Comparison of ENCODE assay signal across 8 cellular contexts in genomic region chr12:49322367-49322707, GRCh38. TPM values are rescaled to one million over a fixed set of nuclear protein-coding genes. Genes with fewer than 3 reads are reported as not detected.
DNase-seq lines count a peak whose midpoint lies in the region; TF ChIP-seq lines count a peak whose summit lies in the region.

No MANE protein-coding gene starts in this region.

- H3K4me1 ChIP-seq in Peyer's patch (peaks cover 0 to 15% (median 2%) of the 10 kb centered on the region in 4 donors), esophagus muscularis mucosa (peaks cover 12 to 19% (median 14%) of the 10 kb centered on the region in 4 donors), parathyroid adenoma (no peaks in the 10 kb centered on the region)

- no peak for DNase-seq in Peyer's patch
- no peak for DNase-seq in esophagus muscularis mucosa (ENCODE audit: extremely low spot score)
- DNase-seq in mucosa of gallbladder (ENCODE audit: low spot score), result no peak
- DNase-seq in dermis blood vessel endothelial cell, result no peak
- no peak for DNase-seq in SW 1271 (lab: John Stamatoyannopoulos, UW)
- no peak for DNase-seq in UCSD-AML1 (lab: John Stamatoyannopoulos, UW; ENCODE audit: unreplicated experiment)

- peak overlapping the region; percentile 68 for H3K4me2 ChIP-seq in parathyroid adenoma (ENCODE audit: low read length)

- no peak for TF ChIP-seq POLR2A in Peyer's patch (IDR thresholded peaks at IDR 0.05)
- no peak for TF ChIP-seq POLR2A in esophagus muscularis mucosa (IDR thresholded peaks at IDR 0.05; ENCODE audit: low read depth)

- WGBS in esophagus muscularis mucosa, result 39% methylated on average over 12 of the region's 12 CpGs

- peak overlapping the region; percentile 75 for H3K4me3 ChIP-seq in GM08714 (ENCODE audit: low read length)
- peak overlapping the region; percentile 54 to 81 (median 68) for H3K4me3 ChIP-seq in Peyer's patch
- H3K4me3 ChIP-seq in esophagus muscularis mucosa, result peak overlapping the region; percentile 59 to 77 (median 68)
- H3K4me3 ChIP-seq in parathyroid adenoma (ENCODE audit: low read depth, low read length), result peak overlapping the region; percentile 74

- H3K27me3 ChIP-seq in Peyer's patch, result no peaks in the 10 kb centered on the region
- no peaks in the 10 kb centered on the region for H3K27me3 ChIP-seq in esophagus muscularis mucosa
- H3K27me3 ChIP-seq in parathyroid adenoma (ENCODE audit: control insufficient read depth, insufficient read depth, low read length), result no peaks in the 10 kb centered on the region

- H2AFZ ChIP-seq in parathyroid adenoma, result peak overlapping the region; percentile 99

- no peak overlapping the region for H3K9ac ChIP-seq in parathyroid adenoma

- no peaks in the 10 kb centered on the region for H3K9me3 ChIP-seq in Peyer's patch
- H3K9me3 ChIP-seq in esophagus muscularis mucosa, result no peaks in the 10 kb centered on the region
- no peaks in the 10 kb centered on the region for H3K9me3 ChIP-seq in parathyroid adenoma (ENCODE audit: control insufficient read depth, low read length)

- H3K27ac ChIP-seq in Peyer's patch (peak overlapping the region; percentile 60 to 69 (median 65)), esophagus muscularis mucosa (replicated peaks in 1 of 4) (peak overlapping the region; percentile 67 to 79 (median 73)), parathyroid adenoma (no peak overlapping the region)

- TF ChIP-seq CTCF in Peyer's patch (IDR thresholded peaks at IDR 0.05), result no peak
- no peak for TF ChIP-seq CTCF in esophagus muscularis mucosa (IDR thresholded peaks at IDR 0.05)
- TF ChIP-seq CTCF in parathyroid adenoma (IDR thresholded peaks at IDR 0.05), result no peak

- intact Hi-C loops in esophagus muscularis mucosa (cut with DNase I), result no loop called here

- H3K36me3 ChIP-seq in Peyer's patch (no peaks in the 10 kb centered on the region), esophagus muscularis mucosa (no peaks in the 10 kb centered on the region), parathyroid adenoma (ENCODE audit: control insufficient read depth, insufficient read depth, low read length) (no peaks in the 10 kb centered on the region)

- no peak for TF ChIP-seq EP300 in esophagus muscularis mucosa (IDR thresholded peaks at IDR 0.05)

- H3K79me2 ChIP-seq in parathyroid adenoma, result no peaks in the 10 kb centered on the region

RNA-seq across cellular contexts. Expression of gene TROAP, which starts 0.7 kb away (rescaled TPM):
- total RNA-seq in Peyer's patch, result 10 to 100 TPM in 2 of 4 donors, 1 to 10 TPM in 2; 8.0 to 28.1 (median 10.2) TPM
- under 1 TPM in 2 of 4 donors, not detected in 2; 0.26 to 0.80 TPM for total RNA-seq in esophagus muscularis mucosa
- 2.0 TPM for total RNA-seq in mucosa of gallbladder
- 4.3 and 14.6 TPM in 2 replicates for total RNA-seq in dermis blood vessel endothelial cell

RNA-seq across cellular contexts. Expression of gene C1QL4, which starts 14.7 kb away (rescaled TPM):
- total RNA-seq in Peyer's patch (not detected), esophagus muscularis mucosa (not detected), mucosa of gallbladder (0.12 TPM), dermis blood vessel endothelial cell (under 0.01 TPM in 1 of 2 replicates, not detected in the other)

RNA-seq across cellular contexts. Expression of gene DNAJC22, which starts 24.4 kb away (rescaled TPM):
- total RNA-seq in Peyer's patch, result 10 to 100 TPM in 3 of 4 donors, 1 to 10 TPM in 1; 5.0 to 57.8 (median 56.4) TPM
- total RNA-seq in esophagus muscularis mucosa, result under 1 TPM in 3 of 4 donors, not detected in 1; 0.17 to 0.34 (median 0.26) TPM
- total RNA-seq in mucosa of gallbladder, result 73.7 TPM
- 0.85 and 1.1 TPM in 2 replicates for total RNA-seq in dermis blood vessel endothelial cell

RNA-seq across cellular contexts. Expression of gene PRPH, which starts 27.4 kb away (rescaled TPM):
- total RNA-seq in Peyer's patch, result 1 to 10 TPM in 3 of 4 donors, not detected in 1; 6.4 to 8.8 (median 6.5) TPM
- total RNA-seq in esophagus muscularis mucosa, result 10 to 100 TPM in 3 of 4 donors, 1 to 10 TPM in 1; 9.9 to 24.5 (median 10.4) TPM
- total RNA-seq in mucosa of gallbladder, result 6.3 TPM
- total RNA-seq in dermis blood vessel endothelial cell, result not detected in 2 replicates

RNA-seq across cellular contexts. Expression of gene SPATS2, which starts 44.9 kb away (rescaled TPM):
- 10 to 100 TPM; 20.2 to 49.5 (median 24.8) TPM for total RNA-seq in Peyer's patch
- total RNA-seq in esophagus muscularis mucosa, result 10 to 100 TPM in 3 of 4 donors, 1 to 10 TPM in 1; 9.5 to 16.6 (median 11.5) TPM
- total RNA-seq in mucosa of gallbladder, result 32.1 TPM
- total RNA-seq in dermis blood vessel endothelial cell, result 23.0 and 30.2 TPM in 2 replicates
